10 cellular contexts compared by ENCODE assay signal in the genomic region with DNA sequence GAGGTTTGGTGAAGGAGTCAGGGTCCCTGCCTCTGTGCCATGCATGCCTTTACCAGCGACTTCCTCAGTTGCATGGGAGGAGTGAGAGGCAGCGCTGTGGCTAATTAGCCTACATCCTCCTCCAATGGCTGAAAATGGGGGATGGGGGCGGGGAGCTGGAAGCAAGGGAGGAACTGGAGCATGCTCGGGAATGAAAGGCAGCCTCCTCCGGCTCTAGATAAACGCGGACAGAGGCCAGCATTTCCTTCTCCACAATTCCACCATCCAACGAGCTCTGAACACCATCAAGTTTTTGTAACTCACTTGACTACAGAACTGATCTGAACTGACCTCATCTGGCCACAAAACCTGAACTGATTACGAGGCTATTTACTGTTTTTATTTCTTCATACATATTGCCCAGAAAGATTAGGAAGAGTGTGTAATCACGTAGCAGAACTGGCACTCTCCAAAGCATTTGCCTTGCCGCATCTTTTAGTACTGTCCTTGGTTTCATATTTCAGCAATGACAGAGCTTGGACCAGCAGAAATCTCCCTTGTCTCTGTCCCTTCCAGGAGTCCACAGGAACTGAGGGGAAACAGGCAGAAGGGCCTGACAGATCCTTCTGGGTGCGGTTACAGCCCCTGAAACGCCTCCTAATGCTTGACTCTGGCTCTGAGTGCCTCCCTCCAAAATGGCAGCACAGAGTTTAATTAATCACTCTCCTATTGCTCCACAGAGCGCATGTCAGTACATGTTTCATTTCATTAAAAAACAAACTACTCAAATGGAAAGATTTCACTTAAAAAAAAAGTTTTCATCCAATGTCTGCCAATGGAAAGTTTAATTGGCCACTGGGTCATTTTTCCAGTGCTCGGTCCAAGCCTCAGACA. TPM values are rescaled to one million over a fixed set of nuclear protein-coding genes. Genes with fewer than 3 reads are reported as not detected.
DNase-seq lines count a peak whose midpoint lies in the region; ATAC-seq and TF ChIP-seq lines count a peak whose summit lies in the region.
"Had no signal": no experiment of that assay in that cellular context is flagged by ENCODE, and none has a peak within 500 bp of the region (broad histone marks: within the 10 kb centered on the region; RNA-seq: fewer than 3 reads in every experiment).

No MANE protein-coding gene starts in this region.

- H3K14ac ChIP-seq in neuronal stem cell (ENCODE audit: low read length): no peak overlapping the region

- H3K4me3 ChIP-seq in BE2C (ENCODE audit: low read depth, low read length) (peak overlapping the region; percentile 35), fibroblast of the aortic adventitia (ENCODE audit: low read depth, low read length) (no peak overlapping the region), neuronal stem cell (ENCODE audit: low read length in 2 of 2) (no peak overlapping the region)

- no peaks in the 10 kb centered on the region for H3K9me3 ChIP-seq in BE2C
- H3K9me3 ChIP-seq in neuronal stem cell (replicated peaks in 1 of 2; ENCODE audit: control insufficient read depth in 2 of 2, insufficient read depth in 1 of 2, low read depth in 1 of 2, low read length in 2 of 2): no peaks in the 10 kb centered on the region

- peak; percentile 88 for DNase-seq in BE2C
- peak; percentile 6 for DNase-seq in SKM-1 (lab: John Stamatoyannopoulos, UW; ENCODE audit: unreplicated experiment)
- peak; percentile 71 for DNase-seq in fibroblast of the aortic adventitia (ENCODE audit: low read depth)
- peak; percentile 66 for DNase-seq in neuronal stem cell (ENCODE audit: low spot score)
- no peak for DNase-seq in GM20000 (ENCODE audit: low spot score)
- DNase-seq in effector CD8-positive, alpha-beta T cell (lab: John Stamatoyannopoulos, UW): no peak
- DNase-seq: brain microvascular endothelial cell had no signal

- H3K4me1 ChIP-seq in BE2C (peaks cover 18% of the 10 kb centered on the region), neuronal stem cell (ENCODE audit: control insufficient read depth in 2 of 2, insufficient read depth in 1 of 2, low read depth in 1 of 2, low read length in 2 of 2) (peaks cover 24 to 33% of the 10 kb centered on the region in 2 donors)

- H3K36me3 ChIP-seq in BE2C (peaks cover 10% of the 10 kb centered on the region), neuronal stem cell (replicated peaks in 1 of 2; ENCODE audit: control insufficient read depth in 2 of 2, insufficient read depth in 2 of 2, low read length in 2 of 2) (peaks cover 6 to 84% of the 10 kb centered on the region in 2 donors)

- no peak overlapping the region for H2BK5ac ChIP-seq in neuronal stem cell (ENCODE audit: low read length)

- ATAC-seq in HG02885 (IDR thresholded peaks at IDR 0.05; ENCODE audit: poor library complexity, unreplicated experiment) (no peak), HG03097 (IDR thresholded peaks at IDR 0.05; ENCODE audit: low FRiP score, unreplicated experiment) (no peak)

- no peaks in the 10 kb centered on the region for H3K27me3 ChIP-seq in BE2C
- H3K27me3 ChIP-seq in neuronal stem cell (ENCODE audit: control insufficient read depth in 3 of 3, insufficient read depth in 3 of 3, low read depth in 1 of 3, low read length in 3 of 3): no peaks in the 10 kb centered on the region
- H3K27me3 ChIP-seq: brain microvascular endothelial cell had no signal

- H2AK5ac ChIP-seq in neuronal stem cell (ENCODE audit: low read depth, low read length): no peak overlapping the region

- H3K9ac ChIP-seq in neuronal stem cell (ENCODE audit: low read depth, low read length, poor library complexity): no peak overlapping the region
- H3K9ac ChIP-seq: KMS-11 had no signal

- peak overlapping the region; percentile 61 for H3K27ac ChIP-seq in neuronal stem cell (replicated peaks; ENCODE audit: low read length)
- H3K27ac ChIP-seq: brain microvascular endothelial cell, KMS-11 had no signal

- no peak overlapping the region for H2BK15ac ChIP-seq in neuronal stem cell (ENCODE audit: low read length)

- no CpG with 5 or more reads among the region's 15 CpGs for WGBS in neuronal stem cell (ENCODE audit: extremely low coverage in 2 of 2, insufficient read length in 2 of 2, insufficient replicate concordance in 1 of 2), 2 donors

- H3K79me1 ChIP-seq in neuronal stem cell (ENCODE audit: low read depth, low read length): peaks cover 4% of the 10 kb centered on the region

- no peak overlapping the region for H3K23ac ChIP-seq in neuronal stem cell (ENCODE audit: low read depth, low read length, poor library complexity)

- no peak overlapping the region for H2BK120ac ChIP-seq in neuronal stem cell (ENCODE audit: low read depth, low read length)

- H3K4me2 ChIP-seq in neuronal stem cell (ENCODE audit: insufficient read depth, low read length, poor library complexity, severe bottlenecking): no peak overlapping the region
- H3K4me2 ChIP-seq: KMS-11 had no signal

- TF ChIP-seq CTCF in BE2C (IDR thresholded peaks at IDR 0.05; ENCODE audit: low read depth, low read length): no peak
- TF ChIP-seq CTCF in fibroblast of the aortic adventitia (IDR thresholded peaks at IDR 0.05; ENCODE audit: insufficient read depth, low read length): no peak
- TF ChIP-seq CTCF in GM20000 (IDR thresholded peaks at IDR 0.05; ENCODE audit: extremely low read depth, missing control alignments): no peak

- H3K4ac ChIP-seq in neuronal stem cell (ENCODE audit: low read length): no peak overlapping the region

- no peak overlapping the region for H2BK12ac ChIP-seq in neuronal stem cell (ENCODE audit: low read length)

- H2AFZ ChIP-seq in neuronal stem cell (ENCODE audit: low read length): peak overlapping the region; percentile 25

- no peak overlapping the region for H4K91ac ChIP-seq in neuronal stem cell (ENCODE audit: low read depth, low read length, poor library complexity)

- H4K8ac ChIP-seq in neuronal stem cell (ENCODE audit: low read depth, low read length): no peak overlapping the region

- H3K18ac ChIP-seq in neuronal stem cell (ENCODE audit: low read length): no peak overlapping the region

RNA-seq across cellular contexts. Expression of gene TRAF3IP2, which starts 58.2 kb away (rescaled TPM):
- polyA plus RNA-seq in BE2C (2012; ENCODE audit: insufficient read depth, insufficient read length, low read depth): 71.3 TPM
- total RNA-seq in fibroblast of the aortic adventitia (ENCODE audit: low replicate concordance): 29.8 and 35.3 TPM in 2 replicates
- polyA plus RNA-seq in neuronal stem cell (2013, experiment 1 of 2): 2.5 TPM
- 2.1 TPM for polyA plus RNA-seq in neuronal stem cell (2013, experiment 2 of 2)

Comparison
In these comparisons a context has a peak if more than half of its experiments do, and no peak if none do; other contexts are left out.
1. DNase-seq: peak in BE2C (single experiment), SKM-1 (single experiment), fibroblast of the aortic adventitia (single experiment) and neuronal stem cell (single experiment); none in GM20000 (single experiment) and effector CD8-positive, alpha-beta T cell (single experiment).